Comparison of ENCODE assay signal across 7 cellular contexts in the genomic region with DNA sequence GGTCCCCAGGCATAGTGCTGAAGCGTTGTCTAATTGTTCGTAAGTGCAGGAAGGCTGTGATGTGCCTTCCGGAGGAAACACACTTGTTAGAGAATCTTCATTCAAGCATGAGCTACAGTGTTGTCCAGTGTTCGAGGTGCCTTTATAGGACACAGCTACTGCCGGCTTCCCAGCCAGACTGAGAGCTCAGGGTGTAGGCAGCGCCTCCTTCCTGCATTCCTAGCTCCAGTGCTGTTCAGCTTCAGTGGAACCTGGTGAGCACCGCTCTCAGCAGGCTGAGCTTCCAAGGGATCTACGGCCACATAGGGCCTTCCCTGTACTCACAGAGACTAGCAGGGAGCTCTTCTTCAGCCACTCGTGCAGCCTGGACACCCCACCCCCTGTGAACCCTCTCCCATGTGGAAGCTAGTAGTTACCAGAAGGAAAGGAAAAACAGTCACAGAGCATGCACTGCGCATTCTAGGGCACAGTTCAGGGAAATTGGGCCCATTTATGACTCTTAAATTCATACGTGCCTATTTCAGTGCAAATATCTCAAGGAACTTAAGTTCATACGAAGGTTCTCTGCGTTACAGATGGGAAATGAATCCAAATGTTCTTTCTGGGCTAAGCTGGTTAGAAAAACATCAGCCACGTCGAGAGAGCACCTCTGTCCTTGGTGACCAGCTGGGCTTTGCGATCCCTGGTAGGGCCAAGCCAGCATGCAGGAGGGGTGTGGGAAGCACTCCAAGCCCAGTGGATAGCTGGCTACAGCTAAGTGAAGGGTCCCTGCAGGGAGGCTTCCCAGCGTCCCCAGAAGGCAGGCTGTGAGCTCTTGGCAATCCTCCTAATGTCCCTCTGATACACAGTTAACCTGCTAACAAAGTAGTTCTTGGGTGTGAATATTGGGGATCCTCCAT.
DNase-seq lines count a peak whose midpoint lies in the region; ATAC-seq and TF ChIP-seq lines count a peak whose summit lies in the region.
"Not testable (repeated sequence)": the region's sequence is repeated elsewhere in the genome, so short reads cannot be mapped to it uniquely, and the experiment has no call there.

No MANE protein-coding gene starts in this region.

- H3K4me3 ChIP-seq in ectodermal cell (ENCODE audit: insufficient read depth, low read depth, low read length); left lung; mucosa of descending colon; trophoblast cell (ENCODE audit: low read depth, low read length): not testable (repeated sequence)

- H3K14ac ChIP-seq in trophoblast cell (ENCODE audit: low read length): not testable (repeated sequence)

- not testable (repeated sequence) for H2AK5ac ChIP-seq in trophoblast cell (ENCODE audit: low read length)

- peak overlapping the region; percentile 32 for H4K91ac ChIP-seq in trophoblast cell (ENCODE audit: low read depth, low read length)

- H3K4me1 ChIP-seq in ectodermal cell (ENCODE audit: control insufficient read depth, insufficient read depth, low read length): peaks cover 21% of the 10 kb centered on the region
- H3K4me1 ChIP-seq in left lung; mucosa of descending colon (ENCODE audit: low read depth): not testable (repeated sequence)
- H3K4me1 ChIP-seq in trophoblast cell (ENCODE audit: control insufficient read depth in 1 of 2, insufficient read depth in 2 of 2, low read length in 2 of 2): peaks cover 17 to 20% of the 10 kb centered on the region in 2 experiments

- ATAC-seq in left lung (peak; percentile 62), mucosa of descending colon (peak; percentile 60)

- H3K79me1 ChIP-seq in trophoblast cell (ENCODE audit: low read length): not testable (repeated sequence)

- not testable (repeated sequence) for H4K12ac ChIP-seq in trophoblast cell (ENCODE audit: low read depth, low read length)

- peak overlapping the region; percentile 75 for H2BK12ac ChIP-seq in trophoblast cell (ENCODE audit: low read length)

- peak overlapping the region; percentile 9 for H3K27ac ChIP-seq in ectodermal cell (ENCODE audit: insufficient read depth, low read depth, low read length, poor library complexity, severe bottlenecking)
- H3K27ac ChIP-seq in left lung; trophoblast cell (ENCODE audit: low read depth, low read length): not testable (repeated sequence)

- intact Hi-C loops in left lung (cut with DNase I); mucosa of descending colon (cut with DNase I, micrococcal nuclease): not testable (repeated sequence)

- not testable (repeated sequence) for H3K4ac ChIP-seq in trophoblast cell (ENCODE audit: low read depth, low read length)

- not testable (repeated sequence) for H3K18ac ChIP-seq in trophoblast cell (ENCODE audit: low read length)

- H3K9me3 ChIP-seq in ectodermal cell (ENCODE audit: control insufficient read depth, low read length); left lung; mucosa of descending colon; trophoblast cell (ENCODE audit: insufficient read depth, low read depth, low read length): not testable (repeated sequence)

- H2BK5ac ChIP-seq in trophoblast cell (ENCODE audit: low read depth, low read length, poor library complexity): not testable (repeated sequence)

- TF ChIP-seq CTCF in left lung (IDR thresholded peaks at IDR 0.05); mucosa of descending colon (IDR thresholded peaks at IDR 0.05): not testable (repeated sequence)

- not testable (repeated sequence) for H3K9ac ChIP-seq in trophoblast cell (ENCODE audit: low read length)

- WGBS in ectodermal cell, 2 experiments: 80 to 82% methylated on average over 14 to 17 of the region's 17 CpGs
- WGBS in trophoblast cell (ENCODE audit: extremely low coverage, insufficient coverage, insufficient read length): no CpG with 5 or more reads among the region's 17 CpGs

- not testable (repeated sequence) for H3K36me3 ChIP-seq in ectodermal cell (ENCODE audit: control insufficient read depth, insufficient read depth, low read length); left lung; mucosa of descending colon (ENCODE audit: low read depth); trophoblast cell (ENCODE audit: control insufficient read depth in 1 of 2, insufficient read depth in 2 of 2, low read length in 2 of 2)

- H3K4me2 ChIP-seq in trophoblast cell (ENCODE audit: low read length): not testable (repeated sequence)

- H2AFZ ChIP-seq in trophoblast cell (ENCODE audit: insufficient read depth, low read length, poor library complexity): not testable (repeated sequence)

- H3K27me3 ChIP-seq in ectodermal cell (ENCODE audit: control insufficient read depth, insufficient read depth, low read length, poor library complexity, severe bottlenecking); left lung; trophoblast cell (ENCODE audit: insufficient read depth, low read length): not testable (repeated sequence)

- not testable (repeated sequence) for H2BK120ac ChIP-seq in trophoblast cell (ENCODE audit: insufficient read depth, low read length, poor library complexity)

- H3K79me2 ChIP-seq in trophoblast cell (ENCODE audit: control insufficient read depth, insufficient read depth, low read length, poor library complexity): not testable (repeated sequence)

- DNase-seq in COR-L47 (lab: John Stamatoyannopoulos, UW): peak; percentile 21
- peak; percentile 40 for DNase-seq in NCI-H1092 treated with DMSO at 0.1 percent for 48 hours (lab: John Stamatoyannopoulos, UW)
- peak; percentile 31 for DNase-seq in NCI-H748 (lab: John Stamatoyannopoulos, UW; ENCODE audit: unreplicated experiment)
- not testable (repeated sequence) for DNase-seq in left lung, mucosa of descending colon, trophoblast cell

- H3K23ac ChIP-seq in trophoblast cell (ENCODE audit: low read length): not testable (repeated sequence)

- not testable (repeated sequence) for H4K8ac ChIP-seq in trophoblast cell (ENCODE audit: low read depth, low read length)
